In genomic region chr20:10789386-10789785, GRCh38 we compare ENCODE assay signal across 1 cellular context.
TF ChIP-seq lines count a peak whose summit lies in the region.

No MANE protein-coding gene starts in this region.

TF ChIP-seq in K562, 482 proteins besides CTCF, POLR2A, EP300 and RAD21 (continued from another document):
- TF ChIP-seq SFPQ (IDR thresholded peaks at IDR 0.05; ENCODE audit: low read depth, low read length) (no peak), BHLHE40 (IDR thresholded peaks at IDR 0.05; ENCODE audit: low read length) (no peak), ZNF253 (CRISPR knock-in tag; conservative IDR thresholded peaks at IDR 0.05) (no peak), HMBOX1 (IDR thresholded peaks at IDR 0.05) (no peak), USF2 (CRISPR knock-in tag; IDR thresholded peaks at IDR 0.05) (peak; percentile 79), ZNF444 (CRISPR knock-in tag; IDR thresholded peaks at IDR 0.05) (no peak), SIRT6 (IDR thresholded peaks at IDR 0.05; ENCODE audit: low read depth, low read length) (no peak), HLTF (IDR thresholded peaks at IDR 0.05) (no peak), CEBPB (tag; IDR thresholded peaks at IDR 0.05) (no peak), HCFC1 (IDR thresholded peaks at IDR 0.05; ENCODE audit: low read depth, low read length) (peak; percentile 52; the same call in 1 of the 2 replicates), ARID2 (IDR thresholded peaks at IDR 0.05) (no peak), ELF2 (CRISPR knock-in tag; IDR thresholded peaks at IDR 0.05) (no peak), NCOA4 (IDR thresholded peaks at IDR 0.05; ENCODE audit: partially characterized antibody) (no peak), KLF1 (tag; IDR thresholded peaks at IDR 0.05) (no peak), ZNF57 (CRISPR knock-in tag; IDR thresholded peaks at IDR 0.05) (no peak), NFE2L1 (tag; IDR thresholded peaks at IDR 0.05; ENCODE audit: borderline replicate concordance, low read depth) (no peak), ZNF592 (IDR thresholded peaks at IDR 0.05) (no peak), SMAD2 (IDR thresholded peaks at IDR 0.05; ENCODE audit: low read depth, low read length) (no peak), POU5F1 (IDR thresholded peaks at IDR 0.05; ENCODE audit: borderline replicate concordance, low read depth, low read length, partially characterized antibody) (no peak), MTA2 (IDR thresholded peaks at IDR 0.05; ENCODE audit: low read depth) (no peak), KLF10 (CRISPR knock-in tag; IDR thresholded peaks at IDR 0.05) (no peak), PHF8 (IDR thresholded peaks at IDR 0.05; ENCODE audit: borderline replicate concordance, low read length) (no peak), ATF3 (IDR thresholded peaks at IDR 0.05) (no peak), ATF3 (CRISPR knock-in tag; conservative IDR thresholded peaks at IDR 0.05) (no peak), TFE3 (CRISPR knock-in tag; IDR thresholded peaks at IDR 0.05) (peak; percentile 74)
